Comparison of ENCODE assay signal across 35 cellular contexts in genomic region chr16:52184336-52184735, GRCh38.
"Had no signal": no experiment of that assay in that cellular context is flagged by ENCODE, and none has a peak within 500 bp of the region (broad histone marks: within the 10 kb centered on the region; RNA-seq: fewer than 3 reads in every experiment).

No MANE protein-coding gene starts in this region.

- H3K4me3 ChIP-seq: MG63 had no signal

- DNase-seq: Karpas-422, Kasumi-1, MG63, MM.1S, MV-4-11, NCI-H1048, NCI-H1092, NCI-H1092 treated with DMSO at 0.1 percent for 48 hours, NCI-H1105, NCI-H1105 treated with DMSO at 0.1 percent for 48 hours, NCI-H1417, NCI-H1417 treated with DMSO at 0.1 percent for 48 hours, NCI-H1436, NCI-H1436 treated with DMSO at 0.1 percent for 48 hours, NCI-H146, NCI-H1694, NCI-H1694 treated with DMSO at 0.1 percent for 48 hours, NCI-H187, NCI-H187 treated with DMSO at 0.1 percent for 48 hours, NCI-H1930, NCI-H2029, NCI-H2029 treated with DMSO at 0.1 percent for 48 hours, NCI-H2081, NCI-H2081 treated with DMSO at 0.1 percent for 48 hours, NCI-H2107, NCI-H2171, NCI-H2171 treated with DMSO at 0.1 percent for 48 hours, NCI-H2227 treated with DMSO at 0.1 percent for 48 hours, NCI-H226, NCI-H345, NCI-H446, NCI-H446 treated with DMSO at 0.1 percent for 48 hours, NCI-H510A, NCI-H510A treated with DMSO at 0.1 percent for 48 hours, NCI-H524 had no signal

- H3K36me3 ChIP-seq: MG63 had no signal
